In the genomic region with DNA sequence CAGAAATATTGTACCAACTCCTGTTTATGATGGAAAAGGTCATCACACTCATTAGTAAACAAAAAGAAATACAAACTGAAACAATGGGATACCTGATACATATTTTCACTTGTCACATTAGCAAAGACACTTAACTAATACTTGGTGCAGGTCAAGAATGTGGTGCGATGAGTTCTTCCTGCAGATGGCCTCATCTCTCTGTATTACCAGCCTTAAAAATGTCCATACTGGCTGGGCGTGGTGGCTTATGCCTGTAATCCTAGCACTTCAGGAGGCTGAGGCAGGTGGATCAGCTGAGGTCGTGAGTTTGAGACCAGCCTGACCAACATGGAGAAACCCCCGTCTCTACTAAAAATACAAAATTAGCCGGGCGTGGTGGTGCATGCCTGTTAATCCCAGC, we compare ENCODE assay signal across 7 cellular contexts. TPM values are rescaled to one million over a fixed set of nuclear protein-coding genes. Genes with fewer than 3 reads are reported as not detected.
DNase-seq lines count a peak whose midpoint lies in the region; TF ChIP-seq lines count a peak whose summit lies in the region.
"Not testable (repeated sequence)": the region's sequence is repeated elsewhere in the genome, so short reads cannot be mapped to it uniquely, and the experiment has no call there.

No MANE protein-coding gene starts in this region.

- not testable (repeated sequence) for H2BK12ac ChIP-seq in H9 (ENCODE audit: insufficient read length, low read depth, low read length)

- not testable (repeated sequence) for H4K20me1 ChIP-seq in H9 (ENCODE audit: control insufficient read depth, insufficient read depth, insufficient read length); PC-9 (ENCODE audit: insufficient read depth)

- CTCF ChIA-PET in PC-9 (lab: Charles Lee): interaction anchor here (0.6 kb wide), 1 partner anchor 897 kb away, joined by 8 read pairs; no protein-coding TSS in a partner anchor

- not testable (repeated sequence) for H2BK5ac ChIP-seq in H9 (ENCODE audit: insufficient read length, low read length)

- H3K4me1 Mint-ChIP-seq in H9: peaks cover 5 to 13% of the 10 kb centered on the region in 2 experiments
- not testable (repeated sequence) for H3K4me1 Mint-ChIP-seq in activated naive CD8-positive, alpha-beta T cell (ENCODE audit: low read depth)

- not testable (repeated sequence) for H3K4me1 ChIP-seq in H9 (ENCODE audit: insufficient read depth, low read length); PC-9 (replicated peaks; ENCODE audit: insufficient read depth)

- not testable (repeated sequence) for H3K36me3 ChIP-seq in PC-9 (ENCODE audit: low read depth)

- not testable (repeated sequence) for H3F3A ChIP-seq in PC-9 (ENCODE audit: insufficient read depth, low read depth)

- H3K14ac ChIP-seq in H9 (ENCODE audit: insufficient read depth, low read length): not testable (repeated sequence)

- H3K27me3 ChIP-seq in H9 (ENCODE audit: insufficient read depth, low read length); PC-9 (ENCODE audit: insufficient read depth, low read depth): not testable (repeated sequence)

- not testable (repeated sequence) for H3K23ac ChIP-seq in H9 (ENCODE audit: insufficient read length, low read depth, low read length)

- TF ChIP-seq POLR2A in NB4 (IDR thresholded peaks at IDR 0.05; ENCODE audit: extremely low read depth, insufficient read length): not testable (repeated sequence)

- not testable (repeated sequence) for H3K4me2 ChIP-seq in H9 (ENCODE audit: insufficient read depth, insufficient read length, low read length); PC-9

- not testable (repeated sequence) for H2BK20ac ChIP-seq in H9 (ENCODE audit: low read depth, low read length, poor library complexity, severe bottlenecking)

- not testable (repeated sequence) for H3K56ac ChIP-seq in H9 (ENCODE audit: insufficient read length, low read depth, low read length)

- in situ Hi-C loops in G401 (cut with HindIII; ENCODE audit: low sequenced_read_pairs): loop anchor here (10.0 kb wide), 1 partner anchor 429 kb away; no protein-coding TSS in a partner anchor

- H3T11ph ChIP-seq in H9 (ENCODE audit: low read length): not testable (repeated sequence)

- H3K4me3 ChIP-seq in NB4 (ENCODE audit: low read depth, low read length); PC-9: not testable (repeated sequence)

- not testable (repeated sequence) for H3K4me3 Mint-ChIP-seq in H9; activated naive CD8-positive, alpha-beta T cell

- not testable (repeated sequence) for H3K27ac Mint-ChIP-seq in H9
- H3K27ac Mint-ChIP-seq in activated naive CD8-positive, alpha-beta T cell: peak overlapping the region; percentile 46

- not testable (repeated sequence) for H3K27ac ChIP-seq in H9 (ENCODE audit: insufficient read length, low read depth, low read length); PC-9

- no CpG with 5 or more reads among the region's 6 CpGs for WGBS in H9 (ENCODE audit: extremely low coverage, insufficient read length, low lambda C conversion rate)

- H3K23me2 ChIP-seq in H9 (ENCODE audit: insufficient read length, low read depth, low read length, poor library complexity, severe bottlenecking): not testable (repeated sequence)

- not testable (repeated sequence) for H3K9ac ChIP-seq in H9 (ENCODE audit: extremely low read depth, insufficient read length, low read length)

- POLR2A ChIA-PET in PC-9 (lab: Charles Lee; ENCODE audit: unreplicated experiment): interaction anchor here (0.6 kb wide), 1 partner anchor 849 kb away, joined by 4 read pairs; no protein-coding TSS in a partner anchor

- not testable (repeated sequence) for H3K36me3 Mint-ChIP-seq in H9 (ENCODE audit: insufficient read depth in 1 of 3, low read depth in 3 of 3); activated naive CD8-positive, alpha-beta T cell

- not testable (repeated sequence) for H3K9me2 ChIP-seq in PC-9 (ENCODE audit: insufficient read depth)

- H2AFZ ChIP-seq in H9 (ENCODE audit: low read length); PC-9: not testable (repeated sequence)

- H3K79me1 ChIP-seq in H9 (ENCODE audit: insufficient read depth, low read depth, low read length, poor library complexity, severe bottlenecking): not testable (repeated sequence)

- H3K79me2 ChIP-seq in H9 (ENCODE audit: insufficient read depth, low read length); PC-9 (ENCODE audit: low read depth): not testable (repeated sequence)

- not testable (repeated sequence) for H2BK15ac ChIP-seq in H9 (ENCODE audit: low read depth, low read length)

- not testable (repeated sequence) for H3K9me3 ChIP-seq in H9 (ENCODE audit: control insufficient read depth, low read depth, low read length); PC-9 (ENCODE audit: insufficient read depth, low read depth)

- not testable (repeated sequence) for H2BK120ac ChIP-seq in H9 (ENCODE audit: low read depth, low read length, poor library complexity, severe bottlenecking)

- H3K9me3 Mint-ChIP-seq in H9; activated naive CD8-positive, alpha-beta T cell (ENCODE audit: low read depth): not testable (repeated sequence)

- H2AK5ac ChIP-seq in H9 (ENCODE audit: insufficient read length, low read length): not testable (repeated sequence)

- BruUV-seq in PC-9 (replicated peaks; lab: Mats Ljungman, UMichigan): not testable (repeated sequence)

- H4K5ac ChIP-seq in H9 (ENCODE audit: insufficient read length, low read depth, low read length): not testable (repeated sequence)

- intact Hi-C loops in PC-9 (cut with micrococcal nuclease; ENCODE audit: unreplicated experiment): not testable (repeated sequence)

- not testable (repeated sequence) for H3K27me3 Mint-ChIP-seq in H9 (ENCODE audit: low read depth); activated naive CD8-positive, alpha-beta T cell

- not testable (repeated sequence) for H4K91ac ChIP-seq in H9 (ENCODE audit: insufficient read length, low read depth, low read length)

- H4K8ac ChIP-seq in H9 (replicated peaks; ENCODE audit: insufficient read length, low read depth, low read length): not testable (repeated sequence)

- H3K4ac ChIP-seq in H9 (ENCODE audit: low read depth, low read length): not testable (repeated sequence)

- TF ChIP-seq CTCF in H9 (conservative IDR thresholded peaks at IDR 0.05): peak; percentile 23; the same call in 1 of the 3 replicates
- not testable (repeated sequence) for TF ChIP-seq CTCF in NB4 (IDR thresholded peaks at IDR 0.05; ENCODE audit: low read depth, low read length); PC-9 (conservative IDR thresholded peaks at IDR 0.05)

- H3K18ac ChIP-seq in H9 (ENCODE audit: insufficient read length, low read depth, low read length): not testable (repeated sequence)

- DNase-seq in G401 (ENCODE audit: low spot score) (peak; percentile 32), NB4 (ENCODE audit: low read depth) (peak; percentile 32), NCI-H69 (lab: John Stamatoyannopoulos, UW) (peak; percentile 8), PC-9 (peak; percentile 17 to 49), islet precursor cell (peak; percentile 58)
- DNase-seq in H9: not testable (repeated sequence)

RNA-seq across cellular contexts. Expression of a gene that starts 8.0 kb away (rescaled TPM):
- total RNA-seq in G401 (2014; rRNA removed; shearing (Covaris generic)): 29.4 and 34.1 TPM in 2 replicates
- total RNA-seq in H9 (2021) (25.7 and 26.1 TPM in 2 replicates), PC-9 (2021) (22.9 and 28.6 TPM in 2 replicates)
